ENCODE assay signal across 8 cellular contexts in genomic region chr4:183504064-183504929, GRCh38. TPM values are rescaled to one million over a fixed set of nuclear protein-coding genes. Genes with fewer than 3 reads are reported as not detected.
DNase-seq lines count a peak whose midpoint lies in the region; ATAC-seq and TF ChIP-seq lines count a peak whose summit lies in the region.

No MANE protein-coding gene starts in this region.

- no peaks in the 10 kb centered on the region for H3K36me3 Mint-ChIP-seq in activated naive CD8-positive, alpha-beta T cell
- no peaks in the 10 kb centered on the region for H3K36me3 Mint-ChIP-seq in glutamatergic neuron (ENCODE audit: unreplicated experiment)
- H3K36me3 Mint-ChIP-seq in osteocyte (ENCODE audit: unreplicated experiment), result no peaks in the 10 kb centered on the region

- H3K4me2 ChIP-seq in SK-N-SH, result peak overlapping the region; percentile 83

- H3K36me3 ChIP-seq in SK-N-SH (replicated peaks in 1 of 2; ENCODE audit: control insufficient read depth in 1 of 2, insufficient read depth in 2 of 2, low read length in 1 of 2) (no peaks in the 10 kb centered on the region), thyroid gland (no peaks in the 10 kb centered on the region)

- H3K4me1 Mint-ChIP-seq in activated naive CD8-positive, alpha-beta T cell (ENCODE audit: low read depth), result peaks cover 40% of the 10 kb centered on the region
- H3K4me1 Mint-ChIP-seq in glutamatergic neuron (ENCODE audit: low read depth, unreplicated experiment) (peaks cover 11% of the 10 kb centered on the region), osteocyte (ENCODE audit: unreplicated experiment) (peaks cover 27% of the 10 kb centered on the region)

- H3K4me3 Mint-ChIP-seq in activated naive CD8-positive, alpha-beta T cell, result peak overlapping the region; percentile 97
- peak overlapping the region; percentile 89 for H3K4me3 Mint-ChIP-seq in glutamatergic neuron (ENCODE audit: unreplicated experiment)
- H3K4me3 Mint-ChIP-seq in osteocyte (ENCODE audit: unreplicated experiment), result peak overlapping the region; percentile 80

- intact Hi-C loops in thyroid gland (cut with DNase I), result loop anchor here (10.0 kb wide), 1 partner anchor 151 kb away; the partner anchor contains the start of genes RWDD4 and TRAPPC11

- H2AFZ ChIP-seq in SK-N-SH (ENCODE audit: low read depth), result peak overlapping the region; percentile 93

- peak in 1 of 2 experiments; percentile 23; a peak in 2 of 4 replicates for TF ChIP-seq EP300 in SK-N-SH (IDR thresholded peaks at IDR 0.05; ENCODE audit: borderline replicate concordance in 1 of 2, low read depth in 1 of 2, low read length in 1 of 2)

- no CpG with 5 or more reads among the region's 106 CpGs for WGBS in SK-N-SH (ENCODE audit: low lambda C conversion rate)
- 0 to 1% methylated on average over 3 to 25 of the region's 106 CpGs for WGBS in thyroid gland, 2 donors

- TF ChIP-seq RAD21 in SK-N-SH (IDR thresholded peaks at IDR 0.05; ENCODE audit: low read length), result peak; percentile 57

- peaks cover 4 to 9% of the 10 kb centered on the region in 2 experiments; a peak in 3 of 4 replicates for H3K4me1 ChIP-seq in SK-N-SH (ENCODE audit: control insufficient read depth in 1 of 2, insufficient read depth in 2 of 2, low read depth in 1 of 2, low read length in 1 of 2)
- H3K4me1 ChIP-seq in thyroid gland, result peaks cover 5 to 15% of the 10 kb centered on the region in 2 donors

- TF ChIP-seq POLR2A in thyroid gland (IDR thresholded peaks at IDR 0.05), result peak in 1 of 2 donors; percentile 80

- no peaks in the 10 kb centered on the region for H3K9me2 ChIP-seq in SK-N-SH

- peak overlapping the region; percentile 89 to 96 for H3K4me3 ChIP-seq in SK-N-SH (ENCODE audit: low read depth in 2 of 2, low read length in 1 of 2)
- peak overlapping the region; percentile 84 to 97 (median 85) for H3K4me3 ChIP-seq in thyroid gland (replicated peaks in 1 of 3)

- TF ChIP-seq CTCF in GM10248 (IDR thresholded peaks at IDR 0.05; ENCODE audit: control extremely low read depth, extremely low read depth, low read depth, missing control alignments) (peak; percentile 7), SK-N-SH (IDR thresholded peaks at IDR 0.05) (no peak), glutamatergic neuron (IDR thresholded peaks at IDR 0.05; ENCODE audit: partially characterized antibody, unreplicated experiment) (no peak), osteocyte (IDR thresholded peaks at IDR 0.05) (peak; percentile 38), thyroid gland (IDR thresholded peaks at IDR 0.05) (peak in 2 of 6 experiments; percentile 52 to 70)

- peak overlapping the region; percentile 97 to 98 for H3K27ac ChIP-seq in SK-N-SH (ENCODE audit: low read depth in 2 of 2, low read length in 1 of 2)
- peak overlapping the region; percentile 97 to 98 (median 98) for H3K27ac ChIP-seq in thyroid gland

- H3K9me3 ChIP-seq in SK-N-SH, result no peaks in the 10 kb centered on the region
- H3K9me3 ChIP-seq in thyroid gland, result no peaks in the 10 kb centered on the region

- H3K27me3 Mint-ChIP-seq in activated naive CD8-positive, alpha-beta T cell, result no peaks in the 10 kb centered on the region
- H3K27me3 Mint-ChIP-seq in glutamatergic neuron (ENCODE audit: unreplicated experiment) (peaks cover 8% of the 10 kb centered on the region), osteocyte (ENCODE audit: unreplicated experiment) (no peaks in the 10 kb centered on the region)

- H3F3A ChIP-seq in SK-N-SH (replicated peaks; ENCODE audit: insufficient read depth), result peaks cover 4% of the 10 kb centered on the region

- H3K9me3 Mint-ChIP-seq in activated naive CD8-positive, alpha-beta T cell (ENCODE audit: low read depth), result no peaks in the 10 kb centered on the region
- H3K9me3 Mint-ChIP-seq in glutamatergic neuron (ENCODE audit: unreplicated experiment) (peaks cover 10% of the 10 kb centered on the region), osteocyte (ENCODE audit: unreplicated experiment) (no peaks in the 10 kb centered on the region)

- POLR2A ChIA-PET in GM10248 (lab: Yijun Ruan, JAX), result no interaction called here
- POLR2A ChIA-PET in SK-N-SH (lab: Yijun Ruan, JAX), result interaction anchor here (0.5 to 1.6 kb wide), 3 partner anchors 30 to 96 kb away, joined by 3 to 4 read pairs (median 3); no protein-coding TSS in a partner anchor

- peak; percentile 96 for DNase-seq in GM10248 (ENCODE audit: extremely low spot score)
- peak; percentile 95 for DNase-seq in NCI-H1048 (lab: John Stamatoyannopoulos, UW)
- peak; percentile 96 for DNase-seq in SK-N-SH
- peak; percentile 99 for DNase-seq in glutamatergic neuron
- peak; percentile 100 for DNase-seq in osteocyte (ENCODE audit: extremely low spot score, unreplicated experiment)
- DNase-seq in thyroid gland, result peak; percentile 100

- H4K20me1 ChIP-seq in SK-N-SH (ENCODE audit: insufficient read depth), result no peaks in the 10 kb centered on the region; the same call in 1 of the 2 replicates

- peak overlapping the region; percentile 97 for H3K27ac Mint-ChIP-seq in activated naive CD8-positive, alpha-beta T cell
- H3K27ac Mint-ChIP-seq in glutamatergic neuron (ENCODE audit: unreplicated experiment), result peak overlapping the region; percentile 82
- peak overlapping the region; percentile 82 for H3K27ac Mint-ChIP-seq in osteocyte (ENCODE audit: unreplicated experiment)

- H3K79me2 ChIP-seq in SK-N-SH (ENCODE audit: insufficient read depth), result peaks cover 53% of the 10 kb centered on the region

- H3K27me3 ChIP-seq in SK-N-SH (ENCODE audit: insufficient read depth) (no peaks in the 10 kb centered on the region), thyroid gland (no peaks in the 10 kb centered on the region)

- H3K9ac ChIP-seq in SK-N-SH, result peak overlapping the region; percentile 90

- ATAC-seq in HG02588 (IDR thresholded peaks at IDR 0.05; ENCODE audit: unreplicated experiment), result peak; percentile 65

- CTCF ChIA-PET in GM10248 (lab: Yijun Ruan, JAX) (interaction anchor here (0.7 to 1.6 kb wide), 5 partner anchors 11 to 153 kb away, joined by 3 to 4 read pairs (median 4); no protein-coding TSS in a partner anchor), SK-N-SH (lab: Yijun Ruan, JAX) (interaction anchor here (1.2 to 2.5 kb wide), 3 partner anchors 96 to 661 kb away, joined by 3 to 12 read pairs (median 6); no protein-coding TSS in a partner anchor)

TF ChIP-seq in SK-N-SH, 30 proteins besides CTCF, POLR2A, EP300 and RAD21 (continues in another document):
- peak; percentile 78 for TF ChIP-seq CHD2 (IDR thresholded peaks at IDR 0.05; ENCODE audit: low read length, partially characterized antibody)
- no peak for TF ChIP-seq FOXJ3 (CRISPR knock-in tag; IDR thresholded peaks at IDR 0.05)
- 0 out of 2 replicates have a peak, but pooled peaks have one; percentile 2 for TF ChIP-seq TEAD4 (IDR thresholded peaks at IDR 0.05; ENCODE audit: borderline replicate concordance, insufficient read depth)
- TF ChIP-seq SIN3A (IDR thresholded peaks at IDR 0.05; ENCODE audit: borderline replicate concordance, low read depth, low read length), result peak; percentile 46; the same call in 1 of the 2 replicates
- peak; percentile 92 for TF ChIP-seq NRF1 (IDR thresholded peaks at IDR 0.05; ENCODE audit: low read depth, low read length)
- peak; percentile 4; the same call in 1 of the 2 replicates for TF ChIP-seq GABPA (IDR thresholded peaks at IDR 0.05; ENCODE audit: low read depth)
- peak; percentile 63; the same call in 1 of the 2 replicates for TF ChIP-seq MAX (IDR thresholded peaks at IDR 0.05; ENCODE audit: low read depth)
- 0 out of 2 replicates have a peak, but pooled peaks have one; percentile 16 for TF ChIP-seq TCF12 (IDR thresholded peaks at IDR 0.05)
- TF ChIP-seq, protein P1, sequence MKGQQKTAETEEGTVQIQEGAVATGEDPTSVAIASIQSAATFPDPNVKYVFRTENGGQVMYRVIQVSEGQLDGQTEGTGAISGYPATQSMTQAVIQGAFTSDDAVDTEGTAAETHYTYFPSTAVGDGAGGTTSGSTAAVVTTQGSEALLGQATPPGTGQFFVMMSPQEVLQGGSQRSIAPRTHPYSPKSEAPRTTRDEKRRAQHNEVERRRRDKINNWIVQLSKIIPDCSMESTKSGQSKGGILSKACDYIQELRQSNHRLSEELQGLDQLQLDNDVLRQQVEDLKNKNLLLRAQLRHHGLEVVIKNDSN (IDR thresholded peaks at IDR 0.05; ENCODE audit: borderline replicate concordance, low read depth), result no peak
- peak; percentile 16; the same call in 1 of the 2 replicates for TF ChIP-seq POLR2AphosphoS5 (IDR thresholded peaks at IDR 0.05; ENCODE audit: low read depth, low read length)
- no peak for TF ChIP-seq ZBTB33 (IDR thresholded peaks at IDR 0.05; ENCODE audit: borderline replicate concordance, low read depth)

RNA-seq across cellular contexts. Expression of gene ING2, which starts 0.6 kb away (rescaled TPM):
- 14.1 and 15.1 TPM in 2 replicates for polyA plus RNA-seq in SK-N-SH (2012; rRNA removed)
- polyA plus RNA-seq in SK-N-SH (2012; cell fraction: cytosol; rRNA removed), result 20.3 and 28.3 TPM in 2 replicates
- 3.9 and 4.3 TPM in 2 replicates for polyA plus RNA-seq in SK-N-SH (2012; cell fraction: nucleus; rRNA removed)
- total RNA-seq in glutamatergic neuron (ENCODE audit: unreplicated experiment), result 4.8 TPM
- 7.0 and 10.2 TPM in 2 replicates for total RNA-seq in osteocyte
- 10 to 100 TPM; 17.2 to 21.4 (median 18.8) TPM for total RNA-seq in thyroid gland

RNA-seq across cellular contexts. Expression of gene CDKN2AIP, which starts 59.9 kb away (rescaled TPM):
- polyA plus RNA-seq in SK-N-SH (2012; rRNA removed), result 8.3 and 10.6 TPM in 2 replicates
- polyA plus RNA-seq in SK-N-SH (2012; cell fraction: cytosol; rRNA removed), result 9.4 and 10.1 TPM in 2 replicates
- 6.2 and 12.3 TPM in 2 replicates for polyA plus RNA-seq in SK-N-SH (2012; cell fraction: nucleus; rRNA removed)
- total RNA-seq in glutamatergic neuron (ENCODE audit: unreplicated experiment) (15.9 TPM), osteocyte (13.2 and 13.8 TPM in 2 replicates), thyroid gland (10 to 100 TPM; 16.9 to 30.3 (median 22.8) TPM)

Comparison
In these comparisons a context has a peak if more than half of its experiments do, and no peak if none do; other contexts are left out.
1. Peak in every context shown above with its lines: DNase-seq, ATAC-seq, H3K4me3 ChIP-seq and H3K27ac ChIP-seq.
2. CTCF ChIP-seq: peak in GM10248 (single experiment) and osteocyte (single experiment); none in SK-N-SH (single experiment) and glutamatergic neuron (single experiment).